In the genomic region with DNA sequence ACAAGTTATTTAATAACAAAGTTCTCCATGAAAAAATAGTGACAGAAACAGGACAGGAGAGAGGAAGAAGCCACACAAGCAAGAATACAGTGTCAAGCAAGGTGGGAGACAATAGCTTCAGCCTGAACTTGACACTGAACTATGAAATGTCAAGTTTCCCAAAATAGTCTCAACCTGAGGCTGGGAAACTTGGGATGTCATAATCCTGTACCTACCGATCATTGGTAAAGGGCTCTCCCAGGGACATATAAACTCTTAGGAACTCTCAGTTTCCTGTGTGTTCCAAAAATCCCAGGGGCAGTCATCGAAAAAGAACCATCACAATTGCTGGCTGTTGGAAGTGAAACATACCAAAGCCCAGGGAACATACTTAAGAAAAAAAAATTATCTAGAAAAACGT, we compare ENCODE assay signal across 24 cellular contexts.
"Had no signal": no experiment of that assay in that cellular context is flagged by ENCODE, and none has a peak within 500 bp of the region (broad histone marks: within the 10 kb centered on the region; RNA-seq: fewer than 3 reads in every experiment).

No MANE protein-coding gene starts in this region.

- ATAC-seq: activated CD8-positive, alpha-beta T cell treated with anti-CD3 and anti-CD28 coated beads, Interleukin-2, amount 10 ng/mL, durations not matched to agents 7 days and 5 days; activated T-helper 17 cell treated with anti-CD3 and anti-CD28 coated beads, Interleukin-2, amount 50 U/mL, for 72 hours; left ventricle myocardium superior; upper lobe of right lung had no signal

- H3K27me3 ChIP-seq: adrenal gland, ascending aorta, gastrocnemius medialis, neutrophil, ovary, spleen, upper lobe of right lung had no signal

- H3K36me3 Mint-ChIP-seq: activated naive CD8-positive, alpha-beta T cell had no signal

- H3K27ac Mint-ChIP-seq: activated CD4-positive, alpha-beta T cell treated with anti-CD3 and anti-CD28 coated beads, Interleukin-2, amount 10 ng/mL, durations not matched to agents 7 days and 5 days; activated CD8-positive, alpha-beta T cell treated with anti-CD3 and anti-CD28 coated beads, Interleukin-2, amount 10 ng/mL, durations not matched to agents 7 days and 5 days; activated naive CD8-positive, alpha-beta T cell; activated T-helper 17 cell treated with anti-CD3 and anti-CD28 coated beads, Interleukin-2, amount 50 U/mL, for 72 hours; endodermal cell; nephron had no signal

- H3K4me3 ChIP-seq: adrenal gland, ascending aorta, gastrocnemius medialis, ovary, prostate gland, spleen, thoracic aorta, upper lobe of right lung had no signal

- H3K27ac ChIP-seq: adrenal gland, ascending aorta, gastrocnemius medialis, neutrophil, ovary, prostate gland, spleen, thoracic aorta, upper lobe of right lung, WERI-Rb-1 had no signal

- DNase-seq: activated CD4-positive, alpha-beta T cell treated with anti-CD3 and anti-CD28 coated beads, Interleukin-2, amount 10 ng/mL, durations not matched to agents 7 days and 5 days; activated CD4-positive, CD25-positive, alpha-beta regulatory T cell treated with anti-CD3 and anti-CD28 coated beads, Interleukin-2, amount 50 U/mL, for 72 hours; activated CD8-positive, alpha-beta T cell treated with anti-CD3 and anti-CD28 coated beads, Interleukin-2, amount 10 ng/mL, durations not matched to agents 7 days and 5 days; adrenal gland; cerebellar nuclear complex; cortex of kidney; endodermal cell; erythroblast; gastrocnemius medialis; hippocampal formation; left ventricle myocardium superior; ovary; spleen; stimulated activated CD4-positive, alpha-beta T cell treated with anti-CD3 and anti-CD28 coated beads, Interleukin-4, amount 100 ng/mL, for 24 hours; stimulated activated naive CD4-positive, alpha-beta T cell treated with Interleukin-2 at 50 U/mL for 16 hours; upper lobe of right lung; WERI-Rb-1 had no signal

- H3K9me3 Mint-ChIP-seq: activated CD4-positive, alpha-beta T cell treated with anti-CD3 and anti-CD28 coated beads, Interleukin-2, amount 10 ng/mL, durations not matched to agents 7 days and 5 days; activated T-helper 17 cell treated with anti-CD3 and anti-CD28 coated beads, Interleukin-2, amount 50 U/mL, for 72 hours; endodermal cell; nephron had no signal

- H3K4me1 ChIP-seq: adrenal gland, ascending aorta, prostate gland, spleen, upper lobe of right lung had no signal

- H3K36me3 ChIP-seq: adrenal gland, ascending aorta, gastrocnemius medialis, neutrophil, ovary, prostate gland, spleen, thoracic aorta, upper lobe of right lung, WERI-Rb-1 had no signal

- H3K27me3 Mint-ChIP-seq: activated CD4-positive, alpha-beta T cell treated with anti-CD3 and anti-CD28 coated beads, Interleukin-2, amount 10 ng/mL, durations not matched to agents 7 days and 5 days had no signal

- H3K4me3 Mint-ChIP-seq: activated CD4-positive, alpha-beta T cell treated with anti-CD3 and anti-CD28 coated beads, Interleukin-2, amount 10 ng/mL, durations not matched to agents 7 days and 5 days; activated CD8-positive, alpha-beta T cell treated with anti-CD3 and anti-CD28 coated beads, Interleukin-2, amount 10 ng/mL, durations not matched to agents 7 days and 5 days; activated naive CD8-positive, alpha-beta T cell; activated T-helper 17 cell treated with anti-CD3 and anti-CD28 coated beads, Interleukin-2, amount 50 U/mL, for 72 hours; endodermal cell; nephron had no signal

- H3K9me3 ChIP-seq: adrenal gland, ascending aorta, gastrocnemius medialis, neutrophil, ovary, prostate gland, spleen, thoracic aorta, upper lobe of right lung had no signal

- H3K4me1 Mint-ChIP-seq: activated CD4-positive, alpha-beta T cell treated with anti-CD3 and anti-CD28 coated beads, Interleukin-2, amount 10 ng/mL, durations not matched to agents 7 days and 5 days; activated T-helper 17 cell treated with anti-CD3 and anti-CD28 coated beads, Interleukin-2, amount 50 U/mL, for 72 hours; nephron had no signal
